28 cellular contexts compared by ENCODE assay signal in genomic region chr16:30842971-30843370, GRCh38.
"Had no signal": no experiment of that assay in that cellular context is flagged by ENCODE, and none has a peak within 500 bp of the region (broad histone marks: within the 10 kb centered on the region; RNA-seq: fewer than 3 reads in every experiment).

No MANE protein-coding gene starts in this region.

- H3K9me3 Mint-ChIP-seq: stimulated activated effector memory CD8-positive, alpha-beta T cell treated with anti-CD3 and anti-CD28 coated beads, Interleukin-12 subunit alpha, Interleukin-12 subunit beta, amount 100 ng/mL, for 72 hours; stimulated activated memory B cell treated with anti-CD40 and anti-IgM and Interleukin-4, amounts not matched to agents 10 μg/mL and 1 μg/mL and 100 μg/mL, for 72 hours; stimulated activated naive B cell treated with anti-CD40 and anti-IgM and Interleukin-4, amounts not matched to agents 10 μg/mL and 1 μg/mL and 100 μg/mL, for 72 hours; stimulated activated naive CD8-positive, alpha-beta T cell treated with anti-CD3 and anti-CD28 coated beads, Interleukin-15, amount 100 ng/mL, for 72 hours; stimulated activated naive CD8-positive, alpha-beta T cell treated with anti-CD3 and anti-CD28 coated beads, Interleukin-15, Interleukin-2, amounts not matched to agents 100 ng/mL and 50 ng/mL, for 24 hours had no signal

- FAIRE-seq: urothelium cell line had no signal

- H3K36me3 ChIP-seq: stomach, suprapubic skin, thoracic aorta, thyroid gland, tibial artery, tibial nerve, transverse colon, upper lobe of left lung, upper lobe of right lung, uterus, vagina had no signal

- ATAC-seq: stimulated activated effector memory CD8-positive, alpha-beta T cell treated with anti-CD3 and anti-CD28 coated beads, Interleukin-12 subunit alpha, Interleukin-12 subunit beta, amount 100 ng/mL, for 72 hours; stimulated activated memory B cell treated with anti-CD40 and anti-IgM and Interleukin-4, amounts not matched to agents 10 μg/mL and 1 μg/mL and 100 μg/mL, for 72 hours; stimulated activated naive B cell treated with anti-CD40 and anti-IgM and Interleukin-4, amounts not matched to agents 10 μg/mL and 1 μg/mL and 100 μg/mL, for 72 hours; stimulated activated naive CD8-positive, alpha-beta T cell treated with anti-CD3 and anti-CD28 coated beads, Interleukin-15, amount 100 ng/mL, for 72 hours; stimulated activated naive CD8-positive, alpha-beta T cell treated with anti-CD3 and anti-CD28 coated beads, Interleukin-15, Interleukin-2, amounts not matched to agents 100 U/mL and 50 U/mL, for 24 hours; upper lobe of right lung had no signal

- H3K4me3 ChIP-seq: stomach, suprapubic skin, testis, thoracic aorta, thyroid gland, tibial artery, tibial nerve, transverse colon, upper lobe of left lung, upper lobe of right lung, uterus, vagina had no signal

- H3K9me3 ChIP-seq: stomach, suprapubic skin, testis, thoracic aorta, thyroid gland, tibial artery, tibial nerve, transverse colon, upper lobe of left lung, upper lobe of right lung, uterus, vagina had no signal

- H3K27ac ChIP-seq: stomach, suprapubic skin, testis, thoracic aorta, thyroid gland, tibial artery, tibial nerve, transverse colon, upper lobe of left lung, upper lobe of right lung, uterus, vagina had no signal

- H3K27ac Mint-ChIP-seq: stimulated activated effector memory CD8-positive, alpha-beta T cell treated with anti-CD3 and anti-CD28 coated beads, Interleukin-12 subunit alpha, Interleukin-12 subunit beta, amount 100 ng/mL, for 72 hours; stimulated activated memory B cell treated with anti-CD40 and anti-IgM and Interleukin-4, amounts not matched to agents 10 μg/mL and 1 μg/mL and 100 μg/mL, for 72 hours; stimulated activated naive B cell treated with anti-CD40 and anti-IgM and Interleukin-4, amounts not matched to agents 10 μg/mL and 1 μg/mL and 100 μg/mL, for 72 hours; stimulated activated naive CD8-positive, alpha-beta T cell treated with anti-CD3 and anti-CD28 coated beads, Interleukin-15, Interleukin-2, amounts not matched to agents 100 ng/mL and 50 ng/mL, for 24 hours had no signal

- H3K4me1 ChIP-seq: uterus had no signal

- H3K27me3 ChIP-seq: stomach, suprapubic skin, testis, thyroid gland, tibial artery, tibial nerve, transverse colon, upper lobe of left lung, upper lobe of right lung, uterus, vagina had no signal

- H3K36me3 Mint-ChIP-seq: stimulated activated effector memory CD8-positive, alpha-beta T cell treated with anti-CD3 and anti-CD28 coated beads, Interleukin-12 subunit alpha, Interleukin-12 subunit beta, amount 100 ng/mL, for 72 hours; stimulated activated memory B cell treated with anti-CD40 and anti-IgM and Interleukin-4, amounts not matched to agents 10 μg/mL and 1 μg/mL and 100 μg/mL, for 72 hours; stimulated activated naive B cell treated with anti-CD40 and anti-IgM and Interleukin-4, amounts not matched to agents 10 μg/mL and 1 μg/mL and 100 μg/mL, for 72 hours had no signal

- DNase-seq: stimulated activated CD4-positive, alpha-beta T cell treated with anti-CD3 and anti-CD28 coated beads, Interleukin-2, amount 100 ng/mL, for 24 hours; stimulated activated CD4-positive, alpha-beta T cell treated with anti-CD3 and anti-CD28 coated beads, Interleukin-2, amount 100 ng/mL, for 48 hours; stimulated activated CD4-positive, alpha-beta T cell treated with anti-CD3 and anti-CD28 coated beads, Interleukin-4, amount 100 ng/mL, for 1 hour; stimulated activated CD4-positive, alpha-beta T cell treated with anti-CD3 and anti-CD28 coated beads, Interleukin-4, amount 100 ng/mL, for 24 hours; stimulated activated CD4-positive, alpha-beta T cell treated with anti-CD3 and anti-CD28 coated beads, Interleukin-4, amount 100 ng/mL, for 4 hours; stimulated activated CD8-positive, alpha-beta memory T cell treated with anti-CD3 and anti-CD28 coated beads, Interleukin-4, amount 100 ng/mL, for 48 hours; stimulated activated naive B cell treated with anti-CD40 and anti-IgM and Interleukin-4, amounts not matched to agents 10 μg/mL and 1 μg/mL and 100 μg/mL, for 72 hours; stimulated activated naive CD4-positive, alpha-beta T cell; stimulated activated naive CD4-positive, alpha-beta T cell treated with Interleukin-2 at 50 U/mL for 16 hours; stimulated activated naive CD8-positive, alpha-beta T cell treated with anti-CD3 and anti-CD28 coated beads, Interleukin-15, amount 100 ng/mL, for 72 hours; stimulated activated naive CD8-positive, alpha-beta T cell treated with anti-CD3 and anti-CD28 coated beads, Interleukin-15, Interleukin-2, amounts not matched to agents 100 U/mL and 50 U/mL, for 24 hours; stomach; substantia nigra; testis; thyroid gland; tibial artery; transverse colon; upper lobe of left lung; upper lobe of right lung; uterus had no signal

- H3K4me3 Mint-ChIP-seq: stimulated activated effector memory CD8-positive, alpha-beta T cell treated with anti-CD3 and anti-CD28 coated beads, Interleukin-12 subunit alpha, Interleukin-12 subunit beta, amount 100 ng/mL, for 72 hours; stimulated activated memory B cell treated with anti-CD40 and anti-IgM and Interleukin-4, amounts not matched to agents 10 μg/mL and 1 μg/mL and 100 μg/mL, for 72 hours; stimulated activated naive B cell treated with anti-CD40 and anti-IgM and Interleukin-4, amounts not matched to agents 10 μg/mL and 1 μg/mL and 100 μg/mL, for 72 hours; stimulated activated naive CD8-positive, alpha-beta T cell treated with anti-CD3 and anti-CD28 coated beads, Interleukin-15, amount 100 ng/mL, for 72 hours; stimulated activated naive CD8-positive, alpha-beta T cell treated with anti-CD3 and anti-CD28 coated beads, Interleukin-15, Interleukin-2, amounts not matched to agents 100 ng/mL and 50 ng/mL, for 24 hours had no signal

- H3K27me3 Mint-ChIP-seq: stimulated activated memory B cell treated with anti-CD40 and anti-IgM and Interleukin-4, amounts not matched to agents 10 μg/mL and 1 μg/mL and 100 μg/mL, for 72 hours; stimulated activated naive B cell treated with anti-CD40 and anti-IgM and Interleukin-4, amounts not matched to agents 10 μg/mL and 1 μg/mL and 100 μg/mL, for 72 hours; stimulated activated naive CD8-positive, alpha-beta T cell treated with anti-CD3 and anti-CD28 coated beads, Interleukin-15, amount 100 ng/mL, for 72 hours; stimulated activated naive CD8-positive, alpha-beta T cell treated with anti-CD3 and anti-CD28 coated beads, Interleukin-15, Interleukin-2, amounts not matched to agents 100 ng/mL and 50 ng/mL, for 24 hours had no signal
